21 cellular contexts compared by ENCODE assay signal in genomic region chr2:188345020-188345419, GRCh38. TPM values are rescaled to one million over a fixed set of nuclear protein-coding genes. Genes with fewer than 3 reads are reported as not detected.
DNase-seq lines count a peak whose midpoint lies in the region; ATAC-seq and TF ChIP-seq lines count a peak whose summit lies in the region.
"Had no signal": no experiment of that assay in that cellular context is flagged by ENCODE, and none has a peak within 500 bp of the region (broad histone marks: within the 10 kb centered on the region; RNA-seq: fewer than 3 reads in every experiment).

No MANE protein-coding gene starts in this region.

- TF ChIP-seq CTCF in IMR-90 (conservative IDR thresholded peaks at IDR 0.05; ENCODE audit: low read depth, low read length) (no peak), Panc1 (IDR thresholded peaks at IDR 0.05) (no peak), fibroblast of villous mesenchyme (IDR thresholded peaks at IDR 0.05; ENCODE audit: insufficient read depth, low read depth, low read length) (no peak)

- H2BK20ac ChIP-seq in IMR-90 (ENCODE audit: low read depth, low read length), result peak overlapping the region; percentile 50

- no peak overlapping the region for H3K27ac Mint-ChIP-seq in activated T-cell treated with anti-CD3 and anti-CD28 coated beads, Interleukin-2, amount 50 U/mL, for 24 hours

- H3K18ac ChIP-seq in IMR-90 (ENCODE audit: low read depth, low read length), result peak overlapping the region; percentile 11; the same call in 1 of the 2 replicates

- H3K4me2 ChIP-seq in IMR-90 (ENCODE audit: low read depth, low read length), result peak overlapping the region; percentile 2

- BruUV-seq in IMR-90 (replicated peaks; lab: Mats Ljungman, UMichigan) (no TSS peak), Panc1 (replicated peaks; lab: Mats Ljungman, UMichigan) (no TSS peak)

- no peak overlapping the region for H4K5ac ChIP-seq in IMR-90 (ENCODE audit: low read depth, low read length)

- CTCF ChIA-PET in IMR-90 (lab: Yijun Ruan, JAX) (interaction anchor here (0.6 kb wide), 1 partner anchor 1162 kb away, joined by 3 read pairs; no protein-coding TSS in a partner anchor), Panc1 (lab: Charles Lee) (no interaction called here)

- dilution Hi-C loops in IMR-90 (cut with HindIII; ENCODE audit: low sequenced_read_pairs, unreplicated experiment), result no loop called here

- H3K36me3 ChIP-seq in IMR-90 (ENCODE audit: control insufficient read depth, insufficient read depth, low read length), result no peaks in the 10 kb centered on the region
- H3K36me3 ChIP-seq in Panc1 (ENCODE audit: control insufficient read depth, insufficient read depth, low read length), result no peaks in the 10 kb centered on the region
- H3K36me3 ChIP-seq: MG63, neutrophil, stomach, transverse colon had no signal

- H3K9me3 ChIP-seq in IMR-90 (ENCODE audit: control insufficient read depth, insufficient read depth, low read length), result no peaks in the 10 kb centered on the region
- H3K9me3 ChIP-seq in Panc1 (ENCODE audit: control insufficient read depth, insufficient read depth, low read depth, low read length), result no peaks in the 10 kb centered on the region
- H3K9me3 ChIP-seq: neutrophil, stomach, transverse colon had no signal

- H3K27ac ChIP-seq in IMR-90 (ENCODE audit: insufficient read depth, low read length) (no peak overlapping the region), Panc1 (ENCODE audit: low read length) (peak overlapping the region; percentile 19; the same call in 1 of the 2 replicates)
- H3K27ac ChIP-seq: epithelial cell of prostate, neutrophil, stomach, transverse colon had no signal

- no peak overlapping the region for H2AFZ ChIP-seq in IMR-90 (replicated peaks; ENCODE audit: low read length, poor library complexity)

- H3K79me1 ChIP-seq in IMR-90 (ENCODE audit: low read depth in 1 of 2, low read length in 2 of 2), result peaks cover 8 to 50% of the 10 kb centered on the region in 2 experiments

- no peaks in the 10 kb centered on the region for H4K20me1 ChIP-seq in IMR-90 (ENCODE audit: insufficient read depth, low read length)

- no peak for TF ChIP-seq RAD21 in IMR-90 (IDR thresholded peaks at IDR 0.05; ENCODE audit: low read length)

- no peak overlapping the region for H3K9ac ChIP-seq in IMR-90 (ENCODE audit: low read depth, low read length)

- no peaks in the 10 kb centered on the region for H3K4me1 Mint-ChIP-seq in activated T-cell treated with anti-CD3 and anti-CD28 coated beads, Interleukin-2, amount 50 U/mL, for 24 hours (ENCODE audit: low read depth)
- H3K4me1 Mint-ChIP-seq: CD4-positive, CD25-positive, alpha-beta regulatory T cell had no signal

- peak overlapping the region; percentile 78; the same call in 1 of the 2 replicates for H3K14ac ChIP-seq in IMR-90 (replicated peaks; ENCODE audit: low read depth, low read length)

- peak overlapping the region; percentile 57; the same call in 1 of the 2 replicates for H3K4ac ChIP-seq in IMR-90 (ENCODE audit: low read depth, low read length)

- H3K23ac ChIP-seq in IMR-90 (ENCODE audit: low read depth, low read length), result peak overlapping the region; percentile 31; the same call in 1 of the 2 replicates

- no peaks in the 10 kb centered on the region for H3K9me3 Mint-ChIP-seq in activated T-cell treated with anti-CD3 and anti-CD28 coated beads, Interleukin-2, amount 50 U/mL, for 24 hours

- no peak overlapping the region for H3K56ac ChIP-seq in IMR-90 (ENCODE audit: extremely low read depth, insufficient read depth, low read length)

- ATAC-seq in IMR-90 (ENCODE audit: low read depth) (no peak), Panc1 (no peak), HG02588 (IDR thresholded peaks at IDR 0.05; ENCODE audit: unreplicated experiment) (no peak)

- DNase-seq in DMS 273 treated with DMSO at 0.1 percent for 48 hours (lab: John Stamatoyannopoulos, UW) (peak; percentile 62), IMR-90 (peak; percentile 14), Panc1 (ENCODE audit: low read depth, low spot score) (no peak), fibroblast of villous mesenchyme (ENCODE audit: low read depth) (peak; percentile 33), UCSD-AML1 (lab: John Stamatoyannopoulos, UW; ENCODE audit: unreplicated experiment) (no peak), activated gamma-delta T cell treated with Interleukin-2 at 50 U/mL for 16 hours (no peak)
- no peak for DNase-seq in activated T-cell treated with anti-CD3 and anti-CD28 coated beads, Interleukin-2, amount 50 U/mL, for 24 hours
- DNase-seq: activated CD4-positive, alpha-beta T cell treated with anti-CD3 and anti-CD28 coated beads, Interleukin-2, amount 50 U/mL, for 4 hours; activated naive CD4-positive, alpha-beta T cell; CD4-positive, CD25-positive, alpha-beta regulatory T cell; central memory CD4-positive, alpha-beta T cell; GF-D8; kidney; MG63; NCI-H1694; stomach; T-helper 1 cell; transverse colon had no signal

- H4K91ac ChIP-seq in IMR-90 (ENCODE audit: insufficient read depth, low read depth, low read length), result 0 out of 2 replicates have a peak overlapping the region, but pooled peaks have one; percentile 17

- H3K27me3 Mint-ChIP-seq in activated T-cell treated with anti-CD3 and anti-CD28 coated beads, Interleukin-2, amount 50 U/mL, for 24 hours, result no peaks in the 10 kb centered on the region
- H3K27me3 Mint-ChIP-seq: CD4-positive, CD25-positive, alpha-beta regulatory T cell had no signal

- H2AK9ac ChIP-seq in IMR-90 (replicated peaks; ENCODE audit: low read depth, low read length, poor library complexity), result peak overlapping the region; percentile 86

- POLR2A ChIA-PET in IMR-90 (lab: Charles Lee; ENCODE audit: unreplicated experiment) (no interaction called here), Panc1 (lab: Charles Lee) (no interaction called here)

- WGBS in IMR-90 (ENCODE audit: extremely low coverage in 2 of 2, insufficient read length in 1 of 2), 2 experiments, result no CpG with 5 or more reads among the region's 3 CpGs

- H3K4me1 ChIP-seq in IMR-90 (ENCODE audit: control insufficient read depth, insufficient read depth, low read length) (peaks cover 7% of the 10 kb centered on the region; the same call in 1 of the 2 replicates), Panc1 (ENCODE audit: control insufficient read depth, insufficient read depth, low read length) (peaks cover 15% of the 10 kb centered on the region; the same call in 1 of the 2 replicates)

- H2BK120ac ChIP-seq in IMR-90 (ENCODE audit: low read depth, low read length), result peak overlapping the region; percentile 10; the same call in 1 of the 2 replicates

- peak overlapping the region; percentile 65 for H2BK5ac ChIP-seq in IMR-90 (ENCODE audit: low read depth, low read length, poor library complexity, severe bottlenecking)

- no peak overlapping the region; the same call in 1 of the 2 replicates for H2AK5ac ChIP-seq in IMR-90 (ENCODE audit: low read depth, low read length)

- H3K4me3 Mint-ChIP-seq in activated T-cell treated with anti-CD3 and anti-CD28 coated beads, Interleukin-2, amount 50 U/mL, for 24 hours, result no peak overlapping the region
- H3K4me3 Mint-ChIP-seq: CD4-positive, CD25-positive, alpha-beta regulatory T cell had no signal

- H2BK15ac ChIP-seq in IMR-90 (ENCODE audit: low read depth, low read length), result peak overlapping the region; percentile 26; the same call in 1 of the 3 replicates

- no peak overlapping the region for H3K4me3 ChIP-seq in IMR-90 (ENCODE audit: insufficient read depth, low read depth, low read length)
- H3K4me3 ChIP-seq in Panc1 (ENCODE audit: low read depth in 2 of 2, low read length in 2 of 2), result no peak overlapping the region
- H3K4me3 ChIP-seq in fibroblast of villous mesenchyme (ENCODE audit: low read depth, low read length), result no peak overlapping the region
- H3K4me3 ChIP-seq: MG63, stomach, transverse colon had no signal

- intact Hi-C loops in IMR-90 (cut with micrococcal nuclease), result no loop called here
- intact Hi-C loops in Panc1 (cut with micrococcal nuclease; ENCODE audit: unreplicated experiment), result no loop called here

- in situ Hi-C loops in IMR-90 (cut with MboI; ENCODE audit: low sequenced_read_pairs), result no loop called here
- in situ Hi-C loops in Panc1 (cut with HindIII; ENCODE audit: low pct_unique_long_range_greater_than_20kb, low sequenced_read_pairs), result no loop called here

- no peak for TF ChIP-seq POLR2A in IMR-90 (IDR thresholded peaks at IDR 0.05; ENCODE audit: low read depth, low read length)

- no peaks in the 10 kb centered on the region for H3K9me1 ChIP-seq in IMR-90 (ENCODE audit: insufficient read depth, low read length)

- H3K27me3 ChIP-seq in IMR-90 (ENCODE audit: control insufficient read depth, insufficient read depth, low read length) (no peaks in the 10 kb centered on the region), Panc1 (ENCODE audit: control insufficient read depth, insufficient read depth, low read length) (no peaks in the 10 kb centered on the region)
- H3K27me3 ChIP-seq: MG63, neutrophil, stomach, transverse colon had no signal

- peak overlapping the region in 1 of 2 experiments; percentile 73; a peak in 2 of 4 replicates for H4K8ac ChIP-seq in IMR-90 (ENCODE audit: low read depth in 2 of 2, low read length in 2 of 2)

- no peaks in the 10 kb centered on the region for H3K36me3 Mint-ChIP-seq in activated T-cell treated with anti-CD3 and anti-CD28 coated beads, Interleukin-2, amount 50 U/mL, for 24 hours (ENCODE audit: low read depth)
- H3K36me3 Mint-ChIP-seq: CD4-positive, CD25-positive, alpha-beta regulatory T cell had no signal

TF ChIP-seq in IMR-90, 13 proteins besides CTCF, POLR2A, EP300 and RAD21:
- TF ChIP-seq ELK1 (IDR thresholded peaks at IDR 0.05; ENCODE audit: borderline replicate concordance, low read depth, low read length), result no peak
- TF ChIP-seq CEBPB (IDR thresholded peaks at IDR 0.05; ENCODE audit: low read depth, low read length), result peak; percentile 88

RNA-seq across cellular contexts. Expression of gene GULP1, which starts 53.3 kb away (rescaled TPM):
- total RNA-seq in IMR-90 (2012; rRNA removed) (40.1 and 54.4 TPM in 2 replicates), Panc1 (2021; ENCODE audit: unreplicated experiment) (51.5 TPM), fibroblast of villous mesenchyme (53.1 and 118 TPM in 2 replicates)
- 24.3 and 24.4 TPM in 2 replicates for polyA plus RNA-seq in IMR-90 (2012; rRNA removed)
- polyA plus RNA-seq in IMR-90 (2012; cell fraction: cytosol; rRNA removed), result 8.5 and 26.4 TPM in 2 replicates
- polyA plus RNA-seq in IMR-90 (2012; cell fraction: nucleus; rRNA removed; ENCODE audit: low replicate concordance), result 4.3 and 13.5 TPM in 2 replicates
- 29.2 TPM for polyA plus RNA-seq in Panc1 (2012; ENCODE audit: insufficient read length)
- total RNA-seq: CD4-positive, CD25-positive, alpha-beta regulatory T cell had no signal
- polyA plus RNA-seq: CD4-positive, CD25-positive, alpha-beta regulatory T cell had no signal

Comparison
In these comparisons a context has a peak if more than half of its experiments do, and no peak if none do; other contexts are left out.
1. DNase-seq: peak in DMS 273 treated with DMSO at 0.1 percent for 48 hours (single experiment), IMR-90 (single experiment) and fibroblast of villous mesenchyme (single experiment); none in Panc1 (single experiment), UCSD-AML1 (single experiment), activated T-cell treated with anti-CD3 and anti-CD28 coated beads, Interleukin-2, amount 50 U/mL, for 24 hours (single experiment) and activated gamma-delta T cell treated with Interleukin-2 at 50 U/mL for 16 hours (single experiment).